27 cellular contexts compared by ENCODE assay signal in the genomic region with DNA sequence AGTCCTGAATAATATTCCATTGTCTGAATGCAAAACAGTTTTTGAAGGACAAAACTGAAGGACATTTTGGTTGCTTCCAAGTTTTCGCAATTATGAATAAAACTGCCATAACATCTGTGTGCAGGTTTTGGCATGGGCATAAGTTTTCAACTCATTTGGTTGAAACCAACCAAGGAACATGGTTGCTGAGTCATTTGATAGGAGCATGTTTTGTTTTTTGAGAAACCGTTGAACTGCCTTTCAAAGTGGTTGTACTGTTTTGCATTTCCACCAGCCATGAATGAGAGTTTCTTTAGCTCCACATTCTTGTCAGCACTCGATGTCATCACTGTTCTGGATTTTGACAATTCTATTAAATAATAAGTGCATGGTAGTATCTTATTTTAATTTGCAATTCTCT. TPM values are rescaled to one million over a fixed set of nuclear protein-coding genes. Genes with fewer than 3 reads are reported as not detected.
"Had no signal": no experiment of that assay in that cellular context is flagged by ENCODE, and none has a peak within 500 bp of the region (broad histone marks: within the 10 kb centered on the region; RNA-seq: fewer than 3 reads in every experiment).

No MANE protein-coding gene starts in this region.

- H3K27me3 ChIP-seq: esophagus squamous epithelium, foreskin keratinocyte, heart left ventricle, pancreas, right atrium auricular region, spleen, tibial nerve had no signal

- H3K27ac ChIP-seq: epithelial cell of prostate, esophagus squamous epithelium, heart left ventricle, left ventricle myocardium inferior, pancreas, psoas muscle, right atrium auricular region, spleen, tibial nerve had no signal

- H3K9me3 ChIP-seq: esophagus squamous epithelium, heart left ventricle, left ventricle myocardium inferior, mucosa of descending colon, pancreas, psoas muscle, right atrium auricular region, spleen, tibial nerve had no signal

- H3K4me1 ChIP-seq: pancreas, psoas muscle, right atrium auricular region had no signal

- DNase-seq: activated CD4-positive, alpha-beta T cell treated with anti-CD3 and anti-CD28 coated beads for 1 hour; activated CD4-positive, alpha-beta T cell treated with anti-CD3 and anti-CD28 coated beads, Interleukin-2, amount 10 ng/mL, durations not matched to agents 7 days and 5 days; activated CD8-positive, alpha-beta T cell treated with anti-CD3 and anti-CD28 coated beads for 36 hours; activated gamma-delta T cell treated with Interleukin-2 at 50 U/mL for 16 hours; activated naive CD4-positive, alpha-beta T cell treated with anti-CD3 and anti-CD28 coated beads, Interleukin-2, amount 50 U/mL, for 16 hours; activated T-cell treated with anti-CD3 and anti-CD28 coated beads, Interleukin-2, amount 50 U/mL, for 4 hours; amygdala; dermis blood vessel endothelial cell; effector CD4-positive, alpha-beta T cell; esophagus squamous epithelium; foreskin keratinocyte; heart left ventricle; left ventricle myocardium inferior; mucosa of descending colon; nephron progenitor cell; pancreas; psoas muscle; spleen; stimulated activated naive CD4-positive, alpha-beta T cell had no signal

- H3K36me3 ChIP-seq: esophagus squamous epithelium, heart left ventricle, left ventricle myocardium inferior, pancreas, right atrium auricular region, spleen, tibial nerve had no signal

- H3K4me3 ChIP-seq: esophagus squamous epithelium, heart left ventricle, left ventricle myocardium inferior, lung, mucosa of descending colon, pancreas, psoas muscle, right atrium auricular region, spleen, tibial nerve had no signal

RNA-seq across cellular contexts. Expression of gene GSG1, which starts 23.0 kb away (rescaled TPM):
- total RNA-seq: activated CD4-positive, alpha-beta T cell treated with anti-CD3 and anti-CD28 coated beads, Interleukin-2, amount 10 ng/mL, durations not matched to agents 7 days and 5 days; activated CD8-positive, alpha-beta T cell treated with anti-CD3 and anti-CD28 coated beads for 36 hours; activated T-cell treated with anti-CD3 and anti-CD28 coated beads, Interleukin-2, amount 50 U/mL, for 4 hours; activated T-helper 17 cell treated with anti-CD3 and anti-CD28 coated beads, Interleukin-2, amount 50 U/mL, for 72 hours; dermis blood vessel endothelial cell; esophagus squamous epithelium; foreskin keratinocyte; heart left ventricle; left ventricle myocardium inferior; lung; mesenteric fat pad; mucosa of descending colon; psoas muscle; right atrium auricular region; spleen; temporal lobe; tibial nerve; ureter had no signal
